In genomic region chr17:68384941-68385340, GRCh38 we compare ENCODE assay signal across 18 cellular contexts.
DNase-seq lines count a peak whose midpoint lies in the region; ATAC-seq and TF ChIP-seq lines count a peak whose summit lies in the region.
"Had no signal": no experiment of that assay in that cellular context is flagged by ENCODE, and none has a peak within 500 bp of the region (broad histone marks: within the 10 kb centered on the region; RNA-seq: fewer than 3 reads in every experiment).

No MANE protein-coding gene starts in this region.

- no peak for TF ChIP-seq EP300 in suprapubic skin (IDR thresholded peaks at IDR 0.05)

- peak overlapping the region; percentile 42 for H3K27ac Mint-ChIP-seq in activated naive CD8-positive, alpha-beta T cell treated with anti-CD3 and anti-CD28 coated beads, Interleukin-2, amount 10 ng/mL, durations not matched to agents 7 days and 5 days
- H3K27ac Mint-ChIP-seq in activated naive CD8-positive, alpha-beta T cell treated with anti-CD3 and anti-CD28 coated beads, Interleukin-2, amount 50 U/mL, for 24 hours, result no peak overlapping the region
- peak overlapping the region; percentile 79 to 80 for H3K27ac Mint-ChIP-seq in natural killer cell
- H3K27ac Mint-ChIP-seq in activated CD4-positive, alpha-beta T cell treated with anti-CD3 and anti-CD28 coated beads for 36 hours, result no peak overlapping the region

- no peak for DNase-seq in activated naive CD8-positive, alpha-beta T cell treated with anti-CD3 and anti-CD28 coated beads, Interleukin-2, amount 10 ng/mL, durations not matched to agents 7 days and 5 days
- DNase-seq in activated naive CD8-positive, alpha-beta T cell treated with anti-CD3 and anti-CD28 coated beads, Interleukin-2, amount 50 U/mL, for 24 hours, result no peak
- peak; percentile 49 for DNase-seq in coronary artery (ENCODE audit: low spot score)
- DNase-seq in natural killer cell, result no peak
- DNase-seq in suprapubic skin (ENCODE audit: low spot score in 2 of 2), result peak; percentile 62 to 66
- DNase-seq in hypothalamus (lab: John Stamatoyannopoulos, UW), result no peak
- no peak for DNase-seq in activated CD4-positive, alpha-beta T cell treated with anti-CD3 and anti-CD28 coated beads for 36 hours
- DNase-seq in body of pancreas, result no peak
- DNase-seq: activated CD4-positive, alpha-beta T cell treated with anti-CD3 and anti-CD28 coated beads, Interleukin-2, amount 50 U/mL, for 1 hour; activated T-cell treated with anti-CD3 and anti-CD28 coated beads for 4 hours; aorta; NCI-H1417; NCI-H526 treated with DMSO at 0.1 percent for 48 hours; retina; stimulated activated naive CD4-positive, alpha-beta T cell treated with Interleukin-2 at 50 U/mL for 16 hours; transverse colon had no signal

- ATAC-seq in activated naive CD8-positive, alpha-beta T cell treated with anti-CD3 and anti-CD28 coated beads, Interleukin-2, amount 10 ng/mL, durations not matched to agents 7 days and 5 days (ENCODE audit: low read depth), result no peak
- ATAC-seq in activated naive CD8-positive, alpha-beta T cell treated with anti-CD3 and anti-CD28 coated beads, Interleukin-2, amount 50 U/mL, for 24 hours, result no peak
- ATAC-seq in natural killer cell (no peak), body of pancreas (no peak)
- no peak for ATAC-seq in activated CD4-positive, alpha-beta T cell treated with anti-CD3 and anti-CD28 coated beads for 36 hours

- TF ChIP-seq POLR2A in suprapubic skin (IDR thresholded peaks at IDR 0.05) (no peak), body of pancreas (IDR thresholded peaks at IDR 0.05) (no peak)

- no peaks in the 10 kb centered on the region for H3K36me3 ChIP-seq in suprapubic skin
- H3K36me3 ChIP-seq in body of pancreas (replicated peaks in 1 of 2; ENCODE audit: insufficient read depth in 1 of 2, low read depth in 2 of 2), result no peaks in the 10 kb centered on the region
- H3K36me3 ChIP-seq: BLaER1, transverse colon had no signal

- POLR2A ChIA-PET in activated naive CD8-positive, alpha-beta T cell treated with anti-CD3 and anti-CD28 coated beads, Interleukin-2, amount 10 ng/mL, durations not matched to agents 7 days and 5 days (lab: Charles Lee), result interaction anchor here (0.6 kb wide), 1 partner anchor 222 kb away, joined by 3 read pairs; no protein-coding TSS in a partner anchor
- POLR2A ChIA-PET in activated CD4-positive, alpha-beta T cell treated with anti-CD3 and anti-CD28 coated beads for 36 hours (lab: Charles Lee), result no interaction called here

- H3K27me3 ChIP-seq in suprapubic skin (no peaks in the 10 kb centered on the region), body of pancreas (no peaks in the 10 kb centered on the region)
- H3K27me3 ChIP-seq: BLaER1, hepatocyte, transverse colon had no signal

- no peaks in the 10 kb centered on the region for H3K9me3 ChIP-seq in suprapubic skin
- no peaks in the 10 kb centered on the region for H3K9me3 ChIP-seq in body of pancreas
- H3K9me3 ChIP-seq: BLaER1, transverse colon had no signal

- WGBS in suprapubic skin, result 91% methylated on average over 4 of the region's 4 CpGs
- WGBS in body of pancreas, 2 donors, result 84 to 90% methylated on average over 4 of the region's 4 CpGs

- no peak overlapping the region for H3K4me3 Mint-ChIP-seq in activated naive CD8-positive, alpha-beta T cell treated with anti-CD3 and anti-CD28 coated beads, Interleukin-2, amount 10 ng/mL, durations not matched to agents 7 days and 5 days
- H3K4me3 Mint-ChIP-seq in activated naive CD8-positive, alpha-beta T cell treated with anti-CD3 and anti-CD28 coated beads, Interleukin-2, amount 50 U/mL, for 24 hours, result no peak overlapping the region
- H3K4me3 Mint-ChIP-seq in natural killer cell, result no peak overlapping the region
- no peak overlapping the region for H3K4me3 Mint-ChIP-seq in activated CD4-positive, alpha-beta T cell treated with anti-CD3 and anti-CD28 coated beads for 36 hours

- peaks cover 2% of the 10 kb centered on the region for H3K27me3 Mint-ChIP-seq in activated naive CD8-positive, alpha-beta T cell treated with anti-CD3 and anti-CD28 coated beads, Interleukin-2, amount 10 ng/mL, durations not matched to agents 7 days and 5 days
- H3K27me3 Mint-ChIP-seq in activated naive CD8-positive, alpha-beta T cell treated with anti-CD3 and anti-CD28 coated beads, Interleukin-2, amount 50 U/mL, for 24 hours, result no peaks in the 10 kb centered on the region
- no peaks in the 10 kb centered on the region for H3K27me3 Mint-ChIP-seq in natural killer cell (ENCODE audit: low read depth in 2 of 2)
- no peaks in the 10 kb centered on the region for H3K27me3 Mint-ChIP-seq in activated CD4-positive, alpha-beta T cell treated with anti-CD3 and anti-CD28 coated beads for 36 hours

- H3K4me3 ChIP-seq in coronary artery, result no peak overlapping the region
- no peak overlapping the region for H3K4me3 ChIP-seq in suprapubic skin
- H3K4me3 ChIP-seq in body of pancreas, result no peak overlapping the region
- H3K4me3 ChIP-seq: BLaER1, hepatocyte, transverse colon had no signal

- peaks cover 24% of the 10 kb centered on the region for H3K4me1 Mint-ChIP-seq in activated naive CD8-positive, alpha-beta T cell treated with anti-CD3 and anti-CD28 coated beads, Interleukin-2, amount 10 ng/mL, durations not matched to agents 7 days and 5 days
- H3K4me1 Mint-ChIP-seq in activated naive CD8-positive, alpha-beta T cell treated with anti-CD3 and anti-CD28 coated beads, Interleukin-2, amount 50 U/mL, for 24 hours, result peaks cover 31% of the 10 kb centered on the region
- peaks cover 32 to 39% of the 10 kb centered on the region in 2 donors for H3K4me1 Mint-ChIP-seq in natural killer cell
- H3K4me1 Mint-ChIP-seq in activated CD4-positive, alpha-beta T cell treated with anti-CD3 and anti-CD28 coated beads for 36 hours, result peaks cover 17% of the 10 kb centered on the region

- CTCF ChIA-PET in activated CD4-positive, alpha-beta T cell treated with anti-CD3 and anti-CD28 coated beads for 36 hours (lab: Charles Lee), result interaction anchor here (0.9 kb wide), 1 partner anchor 59 kb away, joined by 3 read pairs; no protein-coding TSS in a partner anchor

- H3K27ac ChIP-seq in coronary artery (no peak overlapping the region), suprapubic skin (no peak overlapping the region), body of pancreas (no peak overlapping the region)
- H3K27ac ChIP-seq: hepatocyte had no signal

- intact Hi-C loops in natural killer cell (cut with micrococcal nuclease), result no loop called here
- intact Hi-C loops in activated CD4-positive, alpha-beta T cell treated with anti-CD3 and anti-CD28 coated beads for 36 hours (cut with DNase I, micrococcal nuclease), result no loop called here
- intact Hi-C loops in body of pancreas (cut with DNase I), result no loop called here

- H3K36me3 Mint-ChIP-seq in activated naive CD8-positive, alpha-beta T cell treated with anti-CD3 and anti-CD28 coated beads, Interleukin-2, amount 10 ng/mL, durations not matched to agents 7 days and 5 days, result peaks cover 2% of the 10 kb centered on the region
- no peaks in the 10 kb centered on the region for H3K36me3 Mint-ChIP-seq in activated naive CD8-positive, alpha-beta T cell treated with anti-CD3 and anti-CD28 coated beads, Interleukin-2, amount 50 U/mL, for 24 hours (ENCODE audit: low read depth)
- H3K36me3 Mint-ChIP-seq in natural killer cell, result no peaks in the 10 kb centered on the region
- no peaks in the 10 kb centered on the region for H3K36me3 Mint-ChIP-seq in activated CD4-positive, alpha-beta T cell treated with anti-CD3 and anti-CD28 coated beads for 36 hours (ENCODE audit: low read depth)

- no peak for TF ChIP-seq CTCF in coronary artery (IDR thresholded peaks at IDR 0.05)
- TF ChIP-seq CTCF in natural killer cell (IDR thresholded peaks at IDR 0.05), result no peak
- TF ChIP-seq CTCF in suprapubic skin (IDR thresholded peaks at IDR 0.05), result no peak
- TF ChIP-seq CTCF in body of pancreas (IDR thresholded peaks at IDR 0.05), result no peak

- no peaks in the 10 kb centered on the region for H3K9me3 Mint-ChIP-seq in activated naive CD8-positive, alpha-beta T cell treated with anti-CD3 and anti-CD28 coated beads, Interleukin-2, amount 10 ng/mL, durations not matched to agents 7 days and 5 days
- H3K9me3 Mint-ChIP-seq in activated naive CD8-positive, alpha-beta T cell treated with anti-CD3 and anti-CD28 coated beads, Interleukin-2, amount 50 U/mL, for 24 hours, result no peaks in the 10 kb centered on the region
- no peaks in the 10 kb centered on the region for H3K9me3 Mint-ChIP-seq in natural killer cell
- H3K9me3 Mint-ChIP-seq in activated CD4-positive, alpha-beta T cell treated with anti-CD3 and anti-CD28 coated beads for 36 hours (ENCODE audit: low read depth), result no peaks in the 10 kb centered on the region

- H3K4me1 ChIP-seq in suprapubic skin, result peaks cover 19% of the 10 kb centered on the region
- H3K4me1 ChIP-seq in body of pancreas, result peaks cover 34% of the 10 kb centered on the region

Comparison
In these comparisons a context has a peak if more than half of its experiments do, and no peak if none do; other contexts are left out.
1. H3K27ac Mint-ChIP-seq: peak in activated naive CD8-positive, alpha-beta T cell treated with anti-CD3 and anti-CD28 coated beads, Interleukin-2, amount 10 ng/mL, durations not matched to agents 7 days and 5 days (single experiment) and natural killer cell (2 of 2); none in activated naive CD8-positive, alpha-beta T cell treated with anti-CD3 and anti-CD28 coated beads, Interleukin-2, amount 50 U/mL, for 24 hours (single experiment) and activated CD4-positive, alpha-beta T cell treated with anti-CD3 and anti-CD28 coated beads for 36 hours (single experiment).
2. DNase-seq: peak in coronary artery (single experiment) and suprapubic skin (2 of 2); none in activated naive CD8-positive, alpha-beta T cell treated with anti-CD3 and anti-CD28 coated beads, Interleukin-2, amount 10 ng/mL, durations not matched to agents 7 days and 5 days (single experiment), activated naive CD8-positive, alpha-beta T cell treated with anti-CD3 and anti-CD28 coated beads, Interleukin-2, amount 50 U/mL, for 24 hours (single experiment), natural killer cell (single experiment), hypothalamus (0 of 51), activated CD4-positive, alpha-beta T cell treated with anti-CD3 and anti-CD28 coated beads for 36 hours (single experiment) and body of pancreas (0 of 4).